Comparison of ENCODE assay signal across 20 cellular contexts in the genomic region with DNA sequence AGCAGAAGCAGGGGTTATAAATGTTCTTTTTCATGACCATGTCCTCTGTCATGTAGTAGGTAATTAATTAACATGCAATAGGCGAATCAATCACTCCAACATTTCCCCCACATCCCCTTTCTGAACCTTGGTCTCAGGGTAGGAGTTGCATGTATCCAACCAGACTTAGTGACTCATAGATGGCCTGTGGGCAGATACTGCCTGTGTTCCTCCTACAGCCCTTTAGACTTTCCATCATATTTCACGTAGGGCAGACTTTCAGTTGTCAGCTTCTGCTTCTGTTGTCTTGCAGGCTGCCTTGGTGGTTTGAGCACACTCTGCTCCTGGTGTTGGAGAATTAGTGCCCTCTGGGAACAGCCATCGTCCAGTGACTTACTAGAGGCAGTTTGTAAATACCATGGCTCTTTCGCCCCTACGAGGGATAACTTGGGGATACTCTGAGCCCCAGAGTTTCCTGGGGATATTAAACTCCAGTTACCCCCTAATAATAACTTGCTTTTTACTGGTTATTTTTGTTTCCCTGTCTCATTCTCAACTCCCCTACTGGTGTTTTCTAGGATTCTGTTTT.
A peak's percentile ranks its signal among the peaks of the same experiment; 100 is the strongest.
DNase-seq lines count a peak whose midpoint lies in the region; ATAC-seq, FAIRE-seq and TF ChIP-seq lines count a peak whose summit lies in the region.
"Had no signal": no experiment of that assay in that cellular context is flagged by ENCODE, and none has a peak within 500 bp of the region (broad histone marks: within the 10 kb centered on the region; RNA-seq: fewer than 3 reads in every experiment).

No MANE protein-coding gene starts in this region.

- H3K27ac Mint-ChIP-seq in activated T-helper 17 cell treated with anti-CD3 and anti-CD28 coated beads, Interleukin-2, amount 50 U/mL, for 72 hours = no peak overlapping the region
- H3K27ac Mint-ChIP-seq in naive thymus-derived CD4-positive, alpha-beta T cell = no peak overlapping the region
- H3K27ac Mint-ChIP-seq: activated naive CD8-positive, alpha-beta T cell treated with anti-CD3 and anti-CD28 coated beads, Interleukin-2, amount 10 ng/mL, durations not matched to agents 7 days and 5 days; effector memory CD8-positive, alpha-beta T cell had no signal

- no peaks in the 10 kb centered on the region for H3K27me3 ChIP-seq in naive thymus-derived CD4-positive, alpha-beta T cell (ENCODE audit: control insufficient read depth in 2 of 2, insufficient read depth in 2 of 2, low read length in 2 of 2)
- no peaks in the 10 kb centered on the region for H3K27me3 ChIP-seq in MG63
- H3K27me3 ChIP-seq: BLaER1, body of pancreas, spleen had no signal

- no peaks in the 10 kb centered on the region for H3K36me3 Mint-ChIP-seq in activated T-helper 17 cell treated with anti-CD3 and anti-CD28 coated beads, Interleukin-2, amount 50 U/mL, for 72 hours (ENCODE audit: low read depth)
- H3K36me3 Mint-ChIP-seq in naive thymus-derived CD4-positive, alpha-beta T cell = no peaks in the 10 kb centered on the region
- H3K36me3 Mint-ChIP-seq: activated naive CD8-positive, alpha-beta T cell treated with anti-CD3 and anti-CD28 coated beads, Interleukin-2, amount 10 ng/mL, durations not matched to agents 7 days and 5 days had no signal

- peak; percentile 29 for ATAC-seq in activated T-helper 17 cell treated with anti-CD3 and anti-CD28 coated beads, Interleukin-2, amount 50 U/mL, for 72 hours (replicated peaks)
- peak; percentile 60 for ATAC-seq in naive thymus-derived CD4-positive, alpha-beta T cell
- no peak for ATAC-seq in sciatic nerve
- ATAC-seq: body of pancreas; effector memory CD8-positive, alpha-beta T cell had no signal

- H3K4me1 Mint-ChIP-seq in activated T-helper 17 cell treated with anti-CD3 and anti-CD28 coated beads, Interleukin-2, amount 50 U/mL, for 72 hours = no peaks in the 10 kb centered on the region
- peaks cover 0 to under 1% (median 0%) of the 10 kb centered on the region in 7 donors for H3K4me1 Mint-ChIP-seq in naive thymus-derived CD4-positive, alpha-beta T cell
- H3K4me1 Mint-ChIP-seq: activated naive CD8-positive, alpha-beta T cell treated with anti-CD3 and anti-CD28 coated beads, Interleukin-2, amount 10 ng/mL, durations not matched to agents 7 days and 5 days had no signal

- TF ChIP-seq POLR2A in GM12891 (IDR thresholded peaks at IDR 0.05; ENCODE audit: low read depth, low read length) = no peak

- H3K27ac ChIP-seq in naive thymus-derived CD4-positive, alpha-beta T cell (ENCODE audit: low read depth, low read length) = no peak overlapping the region
- H3K27ac ChIP-seq: BLaER1, body of pancreas, RWPE1, spleen had no signal

- CTCF ChIA-PET in naive thymus-derived CD4-positive, alpha-beta T cell (lab: Charles Lee) = no interaction called here

- no peaks in the 10 kb centered on the region for H3K4me1 ChIP-seq in naive thymus-derived CD4-positive, alpha-beta T cell (ENCODE audit: control insufficient read depth in 2 of 2, insufficient read depth in 2 of 2, low read length in 2 of 2)
- H3K4me1 ChIP-seq: body of pancreas had no signal

- FAIRE-seq in GM12891 (lab: Jason Lieb, UNC) (peak; percentile 13), HTR-8/SVneo (lab: Jason Lieb, UNC) (no peak)
- FAIRE-seq: D721Med had no signal

- no peak overlapping the region for H3K4me3 ChIP-seq in naive thymus-derived CD4-positive, alpha-beta T cell (ENCODE audit: low read length)
- H3K4me3 ChIP-seq in MG63 = no peak overlapping the region
- H3K4me3 ChIP-seq: BLaER1, body of pancreas, spleen had no signal

- POLR2A ChIA-PET in naive thymus-derived CD4-positive, alpha-beta T cell (lab: Charles Lee) = no interaction called here

- DNase-seq in GM12891 (ENCODE audit: insufficient read length, low spot score) (no peak), NOMO-1 treated with dmso at 0.1 percent for 144 hours (lab: John Stamatoyannopoulos, UW; ENCODE audit: unreplicated experiment) (peak; percentile 97), HTR-8/SVneo (ENCODE audit: insufficient read length, low spot score) (no peak), putamen (ENCODE audit: low spot score) (no peak), sciatic nerve (ENCODE audit: low spot score) (no peak), MG63 (no peak)
- no peak for DNase-seq in naive thymus-derived CD4-positive, alpha-beta T cell
- DNase-seq: activated CD4-positive, alpha-beta T cell treated with anti-CD3 and anti-CD28 coated beads for 48 hours; activated naive CD8-positive, alpha-beta T cell treated with anti-CD3 and anti-CD28 coated beads, Interleukin-2, amount 10 ng/mL, durations not matched to agents 7 days and 5 days; effector memory CD8-positive, alpha-beta T cell; EL; HCEC 1CT; NCI-H1092 treated with DMSO at 0.1 percent for 48 hours; spleen; stimulated activated CD4-positive, alpha-beta T cell treated with anti-CD3 and anti-CD28 coated beads, Interleukin-4, amount 100 ng/mL, for 24 hours had no signal

- H3K27me3 Mint-ChIP-seq in activated T-helper 17 cell treated with anti-CD3 and anti-CD28 coated beads, Interleukin-2, amount 50 U/mL, for 72 hours = peaks cover 4% of the 10 kb centered on the region
- peaks cover 0 to 9% (median 4%) of the 10 kb centered on the region in 5 donors for H3K27me3 Mint-ChIP-seq in naive thymus-derived CD4-positive, alpha-beta T cell
- H3K27me3 Mint-ChIP-seq: effector memory CD8-positive, alpha-beta T cell had no signal

- no peaks in the 10 kb centered on the region for H3K36me3 ChIP-seq in naive thymus-derived CD4-positive, alpha-beta T cell (ENCODE audit: control insufficient read depth in 2 of 3, insufficient read depth in 3 of 3, low read length in 3 of 3)
- no peaks in the 10 kb centered on the region for H3K36me3 ChIP-seq in MG63
- H3K36me3 ChIP-seq: BLaER1, spleen had no signal

- H3K9me3 Mint-ChIP-seq in activated T-helper 17 cell treated with anti-CD3 and anti-CD28 coated beads, Interleukin-2, amount 50 U/mL, for 72 hours = no peaks in the 10 kb centered on the region
- no peaks in the 10 kb centered on the region for H3K9me3 Mint-ChIP-seq in naive thymus-derived CD4-positive, alpha-beta T cell
- H3K9me3 Mint-ChIP-seq: activated naive CD8-positive, alpha-beta T cell treated with anti-CD3 and anti-CD28 coated beads, Interleukin-2, amount 10 ng/mL, durations not matched to agents 7 days and 5 days; effector memory CD8-positive, alpha-beta T cell had no signal

- intact Hi-C loops in naive thymus-derived CD4-positive, alpha-beta T cell (cut with micrococcal nuclease) = no loop called here
- intact Hi-C loops in sciatic nerve (cut with DNase I) = no loop called here

- H3K4me3 Mint-ChIP-seq in activated T-helper 17 cell treated with anti-CD3 and anti-CD28 coated beads, Interleukin-2, amount 50 U/mL, for 72 hours = no peak overlapping the region
- H3K4me3 Mint-ChIP-seq in naive thymus-derived CD4-positive, alpha-beta T cell = no peak overlapping the region
- H3K4me3 Mint-ChIP-seq: activated naive CD8-positive, alpha-beta T cell treated with anti-CD3 and anti-CD28 coated beads, Interleukin-2, amount 10 ng/mL, durations not matched to agents 7 days and 5 days; effector memory CD8-positive, alpha-beta T cell had no signal

- H3K9me3 ChIP-seq in naive thymus-derived CD4-positive, alpha-beta T cell (ENCODE audit: control insufficient read depth in 2 of 3, low read length in 3 of 3) = no peaks in the 10 kb centered on the region
- no peaks in the 10 kb centered on the region for H3K9me3 ChIP-seq in MG63
- H3K9me3 ChIP-seq: BLaER1, body of pancreas, spleen had no signal

TF ChIP-seq in GM12891, 5 proteins besides CTCF, POLR2A, EP300 and RAD21:
- no peak for TF ChIP-seq POU2F2 (IDR thresholded peaks at IDR 0.05; ENCODE audit: low read depth, low read length)
- TF ChIP-seq PAX5 (IDR thresholded peaks at IDR 0.05; ENCODE audit: insufficient read depth, low read length, severe bottlenecking) = no peak
- no peak for TF ChIP-seq TAF1 (IDR thresholded peaks at IDR 0.05; ENCODE audit: low read depth, low read length)
- no peak for TF ChIP-seq SPI1 (IDR thresholded peaks at IDR 0.05; ENCODE audit: low read depth, low read length)
- TF ChIP-seq POLR2AphosphoS5 (IDR thresholded peaks at IDR 0.05; ENCODE audit: low read depth, low read length) = no peak
